In genomic region chr12:93122569-93123091, GRCh38 we compare ENCODE assay signal across 1 cellular context.
TF ChIP-seq lines count a peak whose summit lies in the region.

No MANE protein-coding gene starts in this region.

TF ChIP-seq in HepG2, 621 proteins besides CTCF, POLR2A, EP300 and RAD21 (continued from another document and continues in another):
- no peak for TF ChIP-seq ZNF800 (CRISPR knock-in tag; IDR thresholded peaks at IDR 0.05)
- TF ChIP-seq FOSL1 (CRISPR knock-in tag; IDR thresholded peaks at IDR 0.05; ENCODE audit: borderline replicate concordance) = no peak
- no peak for TF ChIP-seq CREB1 (IDR thresholded peaks at IDR 0.05)
- TF ChIP-seq CREB1 (CRISPR knock-in tag; IDR thresholded peaks at IDR 0.05) = peak; percentile 31; the same call in 1 of the 2 replicates
- no peak for TF ChIP-seq MED8 (CRISPR knock-in tag; IDR thresholded peaks at IDR 0.05; ENCODE audit: insufficient replicate concordance)
- TF ChIP-seq PLSCR1 (CRISPR knock-in tag; IDR thresholded peaks at IDR 0.05; ENCODE audit: borderline replicate concordance) = no peak
- TF ChIP-seq ZNF839 (CRISPR knock-in tag; IDR thresholded peaks at IDR 0.05; ENCODE audit: borderline replicate concordance) = no peak
- no peak for TF ChIP-seq SIN3B (IDR thresholded peaks at IDR 0.05; ENCODE audit: low read length)
- no peak for TF ChIP-seq KLF13 (CRISPR knock-in tag; IDR thresholded peaks at IDR 0.05)
- TF ChIP-seq ZNF264 (CRISPR knock-in tag; IDR thresholded peaks at IDR 0.05) = no peak
- TF ChIP-seq GRHL1 (CRISPR knock-in tag; conservative IDR thresholded peaks at IDR 0.05) = no peak
- TF ChIP-seq ZNF644 (CRISPR knock-in tag; IDR thresholded peaks at IDR 0.05; ENCODE audit: low read depth) = no peak
- TF ChIP-seq KLF11 (CRISPR knock-in tag; IDR thresholded peaks at IDR 0.05) = no peak
- no peak; the same call in 1 of the 2 replicates for TF ChIP-seq ZBTB34 (CRISPR knock-in tag; IDR thresholded peaks at IDR 0.05)
- TF ChIP-seq ARID5B (CRISPR knock-in tag; IDR thresholded peaks at IDR 0.05) = peak; percentile 90
- TF ChIP-seq PBX2 (CRISPR knock-in tag; IDR thresholded peaks at IDR 0.05) = no peak
- no peak for TF ChIP-seq HMGXB3 (CRISPR knock-in tag; IDR thresholded peaks at IDR 0.05; ENCODE audit: borderline replicate concordance)
- TF ChIP-seq TIGD3 (CRISPR knock-in tag; IDR thresholded peaks at IDR 0.05; ENCODE audit: borderline replicate concordance) = no peak
- TF ChIP-seq CHD4 (IDR thresholded peaks at IDR 0.05; ENCODE audit: borderline replicate concordance, low read length) = peak; percentile 69; the same call in 1 of the 2 replicates
- no peak for TF ChIP-seq ZNF709 (CRISPR knock-in tag; IDR thresholded peaks at IDR 0.05)
- no peak for TF ChIP-seq ZNF598 (CRISPR knock-in tag; IDR thresholded peaks at IDR 0.05; ENCODE audit: borderline replicate concordance)
- TF ChIP-seq PTBP1 (IDR thresholded peaks at IDR 0.05; ENCODE audit: low read depth, low read length, poor library complexity, severe bottlenecking) = no peak
- no peak for TF ChIP-seq ZFP36L2 (CRISPR knock-in tag; IDR thresholded peaks at IDR 0.05)
- TF ChIP-seq ZBTB7B (CRISPR knock-in tag; IDR thresholded peaks at IDR 0.05) = peak; percentile 38; the same call in 1 of the 2 replicates
- TF ChIP-seq PATZ1 (CRISPR knock-in tag; IDR thresholded peaks at IDR 0.05) = no peak
- no peak for TF ChIP-seq HNRNPH1 (optimal IDR thresholded peaks at IDR 0.05; ENCODE audit: low read depth, low read length)
- no peak for TF ChIP-seq NFATC3 (CRISPR knock-in tag; IDR thresholded peaks at IDR 0.05)
- TF ChIP-seq PHF8 (CRISPR knock-in tag; IDR thresholded peaks at IDR 0.05) = 0 out of 2 replicates have a peak, but pooled peaks have one; percentile 15
- TF ChIP-seq ZSCAN21 (CRISPR knock-in tag; IDR thresholded peaks at IDR 0.05; ENCODE audit: borderline replicate concordance) = no peak
- no peak for TF ChIP-seq ZNF770 (CRISPR knock-in tag; IDR thresholded peaks at IDR 0.05)
- TF ChIP-seq CCDC6 (CRISPR knock-in tag; IDR thresholded peaks at IDR 0.05) = peak; percentile 72
- TF ChIP-seq TFDP2 (CRISPR knock-in tag; IDR thresholded peaks at IDR 0.05) = no peak; the same call in 1 of the 2 replicates
- TF ChIP-seq KLF9 (CRISPR knock-in tag; IDR thresholded peaks at IDR 0.05; ENCODE audit: low read depth) = no peak
- TF ChIP-seq YEATS4 (CRISPR knock-in tag; IDR thresholded peaks at IDR 0.05; ENCODE audit: borderline replicate concordance) = no peak
- TF ChIP-seq SRF (IDR thresholded peaks at IDR 0.05; ENCODE audit: low read depth, low read length) = no peak
